In genomic region chr10:25016349-25017246, GRCh38 we compare ENCODE assay signal across 1 cellular context.
TF ChIP-seq lines count a peak whose summit lies in the region.

A gene with protein sequence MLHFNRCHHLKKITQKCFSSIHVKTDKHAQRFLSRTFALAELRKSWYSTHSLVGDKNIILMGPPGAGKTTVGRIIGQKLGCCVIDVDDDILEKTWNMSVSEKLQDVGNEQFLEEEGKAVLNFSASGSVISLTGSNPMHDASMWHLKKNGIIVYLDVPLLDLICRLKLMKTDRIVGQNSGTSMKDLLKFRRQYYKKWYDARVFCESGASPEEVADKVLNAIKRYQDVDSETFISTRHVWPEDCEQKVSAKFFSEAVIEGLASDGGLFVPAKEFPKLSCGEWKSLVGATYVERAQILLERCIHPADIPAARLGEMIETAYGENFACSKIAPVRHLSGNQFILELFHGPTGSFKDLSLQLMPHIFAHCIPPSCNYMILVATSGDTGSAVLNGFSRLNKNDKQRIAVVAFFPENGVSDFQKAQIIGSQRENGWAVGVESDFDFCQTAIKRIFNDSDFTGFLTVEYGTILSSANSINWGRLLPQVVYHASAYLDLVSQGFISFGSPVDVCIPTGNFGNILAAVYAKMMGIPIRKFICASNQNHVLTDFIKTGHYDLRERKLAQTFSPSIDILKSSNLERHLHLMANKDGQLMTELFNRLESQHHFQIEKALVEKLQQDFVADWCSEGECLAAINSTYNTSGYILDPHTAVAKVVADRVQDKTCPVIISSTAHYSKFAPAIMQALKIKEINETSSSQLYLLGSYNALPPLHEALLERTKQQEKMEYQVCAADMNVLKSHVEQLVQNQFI (plus strand): TSS chr10:25016612. CDS start chr10:25023224, 6,612 bp downstream.

TF ChIP-seq in HepG2, 621 proteins besides CTCF, POLR2A, EP300 and RAD21 (continued from another document and continues in another):
- TF ChIP-seq, protein P1, sequence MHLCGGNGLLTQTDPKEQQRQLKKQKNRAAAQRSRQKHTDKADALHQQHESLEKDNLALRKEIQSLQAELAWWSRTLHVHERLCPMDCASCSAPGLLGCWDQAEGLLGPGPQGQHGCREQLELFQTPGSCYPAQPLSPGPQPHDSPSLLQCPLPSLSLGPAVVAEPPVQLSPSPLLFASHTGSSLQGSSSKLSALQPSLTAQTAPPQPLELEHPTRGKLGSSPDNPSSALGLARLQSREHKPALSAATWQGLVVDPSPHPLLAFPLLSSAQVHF (CRISPR knock-in tag; IDR thresholded peaks at IDR 0.05) = peak; percentile 94
- 0 out of 2 replicates have a peak, but pooled peaks have one; percentile 14 for TF ChIP-seq STAT5B (CRISPR knock-in tag; IDR thresholded peaks at IDR 0.05)
- no peak for TF ChIP-seq GABPA (IDR thresholded peaks at IDR 0.05; ENCODE audit: low read depth, low read length)
- no peak; the same call in 1 of the 2 replicates for TF ChIP-seq GABPA (CRISPR knock-in tag; IDR thresholded peaks at IDR 0.05; ENCODE audit: low read depth)
- no peak for TF ChIP-seq MAFK (conservative IDR thresholded peaks at IDR 0.05 in 1 of 2, IDR thresholded peaks at IDR 0.05 in 1 of 2; ENCODE audit: low read length in 2 of 2)
- TF ChIP-seq RARG (CRISPR knock-in tag; IDR thresholded peaks at IDR 0.05; ENCODE audit: low read depth) = 0 out of 2 replicates have a peak, but pooled peaks have one; percentile 87
- TF ChIP-seq DBP (CRISPR knock-in tag; IDR thresholded peaks at IDR 0.05; ENCODE audit: not compliant biosample characterization) = peak; percentile 86
- TF ChIP-seq SATB2 (CRISPR knock-in tag; IDR thresholded peaks at IDR 0.05) = peak; percentile 84
- no peak for TF ChIP-seq PRPF4 (IDR thresholded peaks at IDR 0.05; ENCODE audit: low read depth, low read length, poor library complexity, severe bottlenecking)
- no peak; the same call in 1 of the 2 replicates for TF ChIP-seq ZMYM2 (CRISPR knock-in tag; IDR thresholded peaks at IDR 0.05)
- TF ChIP-seq ZNF260 (CRISPR knock-in tag; IDR thresholded peaks at IDR 0.05; ENCODE audit: borderline replicate concordance, low read depth) = no peak
- 0 out of 2 replicates have a peak, but pooled peaks have one; percentile 51 for TF ChIP-seq NR0B2 (CRISPR knock-in tag; IDR thresholded peaks at IDR 0.05)
- peak; percentile 92 for TF ChIP-seq ZFY (CRISPR knock-in tag; IDR thresholded peaks at IDR 0.05)
- TF ChIP-seq RBFOX2 (IDR thresholded peaks at IDR 0.05; ENCODE audit: low read depth, low read length) = peak; percentile 99
- peak; percentile 73; the same call in 1 of the 2 replicates for TF ChIP-seq TBP (CRISPR knock-in tag; IDR thresholded peaks at IDR 0.05)
- peak; percentile 47; the same call in 1 of the 2 replicates for TF ChIP-seq ONECUT2 (CRISPR knock-in tag; IDR thresholded peaks at IDR 0.05)
- TF ChIP-seq ZNF292 (CRISPR knock-in tag; IDR thresholded peaks at IDR 0.05; ENCODE audit: borderline replicate concordance, low read depth) = no peak
- no peak for TF ChIP-seq NR2F2 (IDR thresholded peaks at IDR 0.05; ENCODE audit: borderline replicate concordance, low read depth)
- TF ChIP-seq HOXA9 (CRISPR knock-in tag; IDR thresholded peaks at IDR 0.05; ENCODE audit: borderline replicate concordance) = peak; percentile 86
- peak; percentile 99 for TF ChIP-seq YEATS4 (CRISPR knock-in tag; IDR thresholded peaks at IDR 0.05; ENCODE audit: borderline replicate concordance)
- TF ChIP-seq RXRB (CRISPR knock-in tag; IDR thresholded peaks at IDR 0.05; ENCODE audit: borderline replicate concordance) = peak; percentile 23; the same call in 1 of the 2 replicates
- peak; percentile 74 for TF ChIP-seq BORCS8-MEF2B (CRISPR knock-in tag; IDR thresholded peaks at IDR 0.05)
- TF ChIP-seq HMGXB3 (CRISPR knock-in tag; IDR thresholded peaks at IDR 0.05; ENCODE audit: borderline replicate concordance) = peak; percentile 54; the same call in 1 of the 2 replicates
- TF ChIP-seq GPN1 (CRISPR knock-in tag; IDR thresholded peaks at IDR 0.05; ENCODE audit: borderline replicate concordance) = no peak; the same call in 1 of the 2 replicates
- peak; percentile 48; the same call in 1 of the 2 replicates for TF ChIP-seq FOSL1 (CRISPR knock-in tag; IDR thresholded peaks at IDR 0.05; ENCODE audit: borderline replicate concordance)
- TF ChIP-seq FOXM1 (CRISPR knock-in tag; IDR thresholded peaks at IDR 0.05) = peak; percentile 81
- TF ChIP-seq PAX8 (CRISPR knock-in tag; IDR thresholded peaks at IDR 0.05; ENCODE audit: borderline replicate concordance) = no peak
- peak; percentile 80 for TF ChIP-seq GABPB1 (CRISPR knock-in tag; IDR thresholded peaks at IDR 0.05)
- TF ChIP-seq, protein P2, sequence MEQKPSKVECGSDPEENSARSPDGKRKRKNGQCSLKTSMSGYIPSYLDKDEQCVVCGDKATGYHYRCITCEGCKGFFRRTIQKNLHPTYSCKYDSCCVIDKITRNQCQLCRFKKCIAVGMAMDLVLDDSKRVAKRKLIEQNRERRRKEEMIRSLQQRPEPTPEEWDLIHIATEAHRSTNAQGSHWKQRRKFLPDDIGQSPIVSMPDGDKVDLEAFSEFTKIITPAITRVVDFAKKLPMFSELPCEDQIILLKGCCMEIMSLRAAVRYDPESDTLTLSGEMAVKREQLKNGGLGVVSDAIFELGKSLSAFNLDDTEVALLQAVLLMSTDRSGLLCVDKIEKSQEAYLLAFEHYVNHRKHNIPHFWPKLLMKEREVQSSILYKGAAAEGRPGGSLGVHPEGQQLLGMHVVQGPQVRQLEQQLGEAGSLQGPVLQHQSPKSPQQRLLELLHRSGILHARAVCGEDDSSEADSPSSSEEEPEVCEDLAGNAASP (CRISPR knock-in tag; IDR thresholded peaks at IDR 0.05; ENCODE audit: borderline replicate concordance) = peak; percentile 15; the same call in 1 of the 2 replicates
- TF ChIP-seq GFI1 (CRISPR knock-in tag; IDR thresholded peaks at IDR 0.05; ENCODE audit: borderline replicate concordance) = peak; percentile 77; the same call in 1 of the 2 replicates
- TF ChIP-seq CHD4 (IDR thresholded peaks at IDR 0.05; ENCODE audit: borderline replicate concordance, low read length) = no peak; the same call in 1 of the 2 replicates
- TF ChIP-seq ZSCAN30 (CRISPR knock-in tag; IDR thresholded peaks at IDR 0.05) = no peak
- peak; percentile 78 for TF ChIP-seq NFYC (CRISPR knock-in tag; IDR thresholded peaks at IDR 0.05)
- peak; percentile 92 for TF ChIP-seq ZFP91 (CRISPR knock-in tag; IDR thresholded peaks at IDR 0.05; ENCODE audit: borderline replicate concordance)
- no peak for TF ChIP-seq TCF7L2 (IDR thresholded peaks at IDR 0.05; ENCODE audit: low read depth, low read length)
- TF ChIP-seq ARID2 (CRISPR knock-in tag; IDR thresholded peaks at IDR 0.05; ENCODE audit: borderline replicate concordance) = peak; percentile 89
- no peak for TF ChIP-seq SOX6 (IDR thresholded peaks at IDR 0.05)
- TF ChIP-seq SOX6 (CRISPR knock-in tag; IDR thresholded peaks at IDR 0.05) = peak; percentile 58
- TF ChIP-seq ZNF816 (CRISPR knock-in tag; IDR thresholded peaks at IDR 0.05; ENCODE audit: borderline replicate concordance) = peak; percentile 93
- TF ChIP-seq ZNF607 (CRISPR knock-in tag; IDR thresholded peaks at IDR 0.05; ENCODE audit: borderline replicate concordance) = peak; percentile 96
- TF ChIP-seq ZNF326 (CRISPR knock-in tag; IDR thresholded peaks at IDR 0.05; ENCODE audit: borderline replicate concordance) = no peak
- TF ChIP-seq SKIL (CRISPR knock-in tag; IDR thresholded peaks at IDR 0.05; ENCODE audit: borderline replicate concordance) = peak; percentile 9; the same call in 1 of the 2 replicates
- TF ChIP-seq ZFP62 (CRISPR knock-in tag; IDR thresholded peaks at IDR 0.05) = no peak
- TF ChIP-seq POLR2G (IDR thresholded peaks at IDR 0.05; ENCODE audit: low read depth, low read length) = peak; percentile 94
- TF ChIP-seq SMARCE1 (IDR thresholded peaks at IDR 0.05; ENCODE audit: borderline replicate concordance) = no peak
- peak; percentile 89 for TF ChIP-seq PBX3 (CRISPR knock-in tag; IDR thresholded peaks at IDR 0.05; ENCODE audit: borderline replicate concordance)
- TF ChIP-seq SOX5 (CRISPR knock-in tag; IDR thresholded peaks at IDR 0.05; ENCODE audit: borderline replicate concordance) = peak; percentile 58; the same call in 1 of the 2 replicates
- peak; percentile 95; the same call in 1 of the 2 replicates for TF ChIP-seq ZNF451 (CRISPR knock-in tag; IDR thresholded peaks at IDR 0.05)
- peak; percentile 52; the same call in 1 of the 2 replicates for TF ChIP-seq KLF11 (CRISPR knock-in tag; IDR thresholded peaks at IDR 0.05)
- TF ChIP-seq ISL2 (CRISPR knock-in tag; IDR thresholded peaks at IDR 0.05) = peak; percentile 78
- TF ChIP-seq SNAPC2 (CRISPR knock-in tag; IDR thresholded peaks at IDR 0.05) = peak; percentile 77
- TF ChIP-seq ZNF777 (CRISPR knock-in tag; IDR thresholded peaks at IDR 0.05) = peak; percentile 76
- TF ChIP-seq, protein P3, sequence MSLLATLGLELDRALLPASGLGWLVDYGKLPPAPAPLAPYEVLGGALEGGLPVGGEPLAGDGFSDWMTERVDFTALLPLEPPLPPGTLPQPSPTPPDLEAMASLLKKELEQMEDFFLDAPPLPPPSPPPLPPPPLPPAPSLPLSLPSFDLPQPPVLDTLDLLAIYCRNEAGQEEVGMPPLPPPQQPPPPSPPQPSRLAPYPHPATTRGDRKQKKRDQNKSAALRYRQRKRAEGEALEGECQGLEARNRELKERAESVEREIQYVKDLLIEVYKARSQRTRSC (CRISPR knock-in tag; IDR thresholded peaks at IDR 0.05; ENCODE audit: low read depth) = no peak; the same call in 1 of the 2 replicates
